ENCODE assay signal across 12 cellular contexts in genomic region chr3:119630562-119631329, GRCh38. TPM values are rescaled to one million over a fixed set of nuclear protein-coding genes. Genes with fewer than 3 reads are reported as not detected.
A peak's percentile ranks its signal among the peaks of the same experiment; 100 is the strongest.
DNase-seq lines count a peak whose midpoint lies in the region; FAIRE-seq and TF ChIP-seq lines count a peak whose summit lies in the region.
"Had no signal": no experiment of that assay in that cellular context is flagged by ENCODE, and none has a peak within 500 bp of the region (broad histone marks: within the 10 kb centered on the region; RNA-seq: fewer than 3 reads in every experiment).

No MANE protein-coding gene starts in this region.

- peaks cover 10% of the 10 kb centered on the region for H3K4me1 ChIP-seq in astrocyte (ENCODE audit: insufficient read depth, low read length)
- peaks cover 0 to 18% (median 9%) of the 10 kb centered on the region in 4 donors for H3K4me1 ChIP-seq in stomach
- H3K4me1 ChIP-seq in tibial nerve = peaks cover 0 to 42% (median 24%) of the 10 kb centered on the region in 4 donors

- H3K36me3 Mint-ChIP-seq in astrocyte (ENCODE audit: low read depth, unreplicated experiment) = no peaks in the 10 kb centered on the region

- H3K4me2 ChIP-seq in astrocyte (ENCODE audit: low read length) = no peak overlapping the region

- no peak for TF ChIP-seq POLR2A in stomach (IDR thresholded peaks at IDR 0.05)
- no peak for TF ChIP-seq POLR2A in tibial nerve (IDR thresholded peaks at IDR 0.05)

- no peak for TF ChIP-seq CTCF in astrocyte (IDR thresholded peaks at IDR 0.05; ENCODE audit: insufficient read depth, low read depth, low read length)
- TF ChIP-seq CTCF in stomach (IDR thresholded peaks at IDR 0.05) = no peak
- TF ChIP-seq CTCF in tibial nerve (IDR thresholded peaks at IDR 0.05) = no peak
- no peak for TF ChIP-seq CTCF in D721Med (IDR thresholded peaks at IDR 0.05; ENCODE audit: insufficient read depth, missing control alignments)

- H3K4me1 Mint-ChIP-seq in astrocyte (ENCODE audit: low read depth, unreplicated experiment) = peaks cover 28% of the 10 kb centered on the region

- FAIRE-seq in astrocyte (lab: Jason Lieb, UNC) = no peak
- no peak for FAIRE-seq in GM19239 (lab: Jason Lieb, UNC)
- no peak for FAIRE-seq in D721Med (lab: Jason Lieb, UNC)
- FAIRE-seq: pancreas had no signal

- no peak overlapping the region for H3K4me3 Mint-ChIP-seq in astrocyte (ENCODE audit: unreplicated experiment)

- H3K9ac ChIP-seq in astrocyte (ENCODE audit: low read length) = no peak overlapping the region

- H3K4me3 ChIP-seq in astrocyte (ENCODE audit: insufficient read depth, low read depth, low read length) = no peak overlapping the region
- H3K4me3 ChIP-seq in stomach = no peak overlapping the region
- no peak overlapping the region for H3K4me3 ChIP-seq in tibial nerve
- H3K4me3 ChIP-seq: pancreas had no signal

- no peak overlapping the region for H3K27ac ChIP-seq in astrocyte (ENCODE audit: low read depth, low read length)
- H3K27ac ChIP-seq in stomach = peak overlapping the region in 4 of 5 donors; percentile 25 to 73 (median 60)
- H3K27ac ChIP-seq in tibial nerve = peak overlapping the region in 2 of 4 donors; percentile 62 to 87

- TF ChIP-seq EP300 in stomach (IDR thresholded peaks at IDR 0.05) (no peak), tibial nerve (IDR thresholded peaks at IDR 0.05) (peak in 1 of 2 donors; percentile 33)

- H3K9me3 ChIP-seq in astrocyte (ENCODE audit: insufficient read depth, low read depth, low read length) (no peaks in the 10 kb centered on the region), stomach (no peaks in the 10 kb centered on the region), tibial nerve (no peaks in the 10 kb centered on the region)
- H3K9me3 ChIP-seq: pancreas had no signal

- H3K9me3 Mint-ChIP-seq in astrocyte (ENCODE audit: unreplicated experiment) = no peaks in the 10 kb centered on the region

- intact Hi-C loops in stomach (cut with DNase I; ENCODE audit: low total_unique reads) = no loop called here

- H3K27ac Mint-ChIP-seq in astrocyte (ENCODE audit: unreplicated experiment) = peak overlapping the region; percentile 97

- H3K36me3 ChIP-seq in astrocyte (ENCODE audit: insufficient read depth, low read length) = no peaks in the 10 kb centered on the region
- no peaks in the 10 kb centered on the region for H3K36me3 ChIP-seq in stomach
- no peaks in the 10 kb centered on the region for H3K36me3 ChIP-seq in tibial nerve
- H3K36me3 ChIP-seq: pancreas had no signal

- peak overlapping the region; percentile 71 for H2AFZ ChIP-seq in astrocyte (ENCODE audit: low read depth, low read length)

- peaks cover 3% of the 10 kb centered on the region for H3K27me3 Mint-ChIP-seq in astrocyte (ENCODE audit: low read depth, unreplicated experiment)

- 79 to 86% (median 81%) methylated on average over 10 of the region's 10 CpGs for WGBS in stomach, 5 donors
- 70 to 81% methylated on average over 10 of the region's 10 CpGs for WGBS in tibial nerve, 2 donors

- peak; percentile 36 for DNase-seq in HT1080 (ENCODE audit: low read depth)
- DNase-seq in astrocyte (ENCODE audit: low read depth) = peak; percentile 79
- DNase-seq in iris pigment epithelial cell (ENCODE audit: low read depth) = peak; percentile 89
- no peak for DNase-seq in stomach
- no peak for DNase-seq in tibial nerve (ENCODE audit: low spot score in 2 of 2)
- DNase-seq in cerebellum (ENCODE audit: low spot score) = no peak
- no peak for DNase-seq in GM19239 (ENCODE audit: insufficient read length, low spot score)
- DNase-seq in D721Med (ENCODE audit: insufficient read length, low spot score) = no peak
- DNase-seq: activated T-cell treated with anti-CD3 and anti-CD28 coated beads, Interleukin-2, amount 50 U/mL, for 48 hours; Kasumi-1; pancreas; SHP77 treated with DMSO at 0.1 percent for 48 hours had no signal

- no peaks in the 10 kb centered on the region for H4K20me1 ChIP-seq in astrocyte (ENCODE audit: insufficient read depth, low read length)

- no peaks in the 10 kb centered on the region for H3K27me3 ChIP-seq in astrocyte (ENCODE audit: insufficient read depth, low read length)
- no peaks in the 10 kb centered on the region for H3K27me3 ChIP-seq in stomach
- no peaks in the 10 kb centered on the region for H3K27me3 ChIP-seq in tibial nerve
- H3K27me3 ChIP-seq: pancreas had no signal

- H3K79me2 ChIP-seq in astrocyte (ENCODE audit: insufficient read depth, low read length) = no peaks in the 10 kb centered on the region

RNA-seq across cellular contexts. Expression of gene POPDC2, which starts 29.6 kb away (rescaled TPM):
- total RNA-seq in HT1080 (2014; rRNA removed; shearing (Covaris generic)) = 0.37 and 0.39 TPM in 2 replicates
- 0.07 and 0.25 TPM in 2 replicates for polyA plus RNA-seq in HT1080 (2015; cell fraction: cytosol; rRNA removed)
- 0.26 and 0.90 TPM in 2 replicates for polyA plus RNA-seq in HT1080 (2015; cell fraction: nucleus; rRNA removed)
- total RNA-seq in astrocyte (1.8 and 2.1 TPM in 2 replicates), stomach (10 to 100 TPM in 1 of 5 donors, 1 to 10 TPM in 4; 8.5 to 10.7 (median 9.3) TPM), tibial nerve (1 to 10 TPM in 3 of 4 donors, under 1 TPM in 1; 0.90 to 3.3 (median 2.5) TPM), cerebellum (1.7 TPM)
- 1 to 10 TPM; 1.4 to 5.6 (median 2.7) TPM for polyA plus RNA-seq in stomach

RNA-seq across cellular contexts. Expression of gene PLA1A, which starts 33.1 kb away (rescaled TPM):
- total RNA-seq in HT1080 (2014; rRNA removed; shearing (Covaris generic)) = not detected in 2 replicates
- polyA plus RNA-seq in HT1080 (2015; cell fraction: cytosol; rRNA removed) = 0.08 TPM in 1 of 2 replicates, not detected in the other
- polyA plus RNA-seq in HT1080 (2015; cell fraction: nucleus; rRNA removed) = 0.17 TPM in 1 of 2 replicates, not detected in the other
- 0.91 and 2.0 TPM in 2 replicates for total RNA-seq in astrocyte
- total RNA-seq in stomach = 10 to 100 TPM in 1 of 5 donors, 1 to 10 TPM in 2, not detected in 2; 3.1 to 16.9 (median 9.3) TPM
- polyA plus RNA-seq in stomach = 1 to 10 TPM; 1.1 to 3.5 (median 2.3) TPM
- total RNA-seq in tibial nerve = 10 to 100 TPM in 1 of 4 donors, 1 to 10 TPM in 2, not detected in 1; 2.5 to 12.0 (median 3.9) TPM
- total RNA-seq in cerebellum = 0.73 TPM

RNA-seq across cellular contexts. Expression of gene COX17, which starts 46.5 kb away (rescaled TPM):
- total RNA-seq in HT1080 (2014; rRNA removed; shearing (Covaris generic)) = 109 and 121 TPM in 2 replicates
- 78.8 and 87.1 TPM in 2 replicates for polyA plus RNA-seq in HT1080 (2015; cell fraction: cytosol; rRNA removed)
- 26.5 and 27.4 TPM in 2 replicates for polyA plus RNA-seq in HT1080 (2015; cell fraction: nucleus; rRNA removed)
- 22.8 and 24.3 TPM in 2 replicates for total RNA-seq in astrocyte
- total RNA-seq in stomach = 10 to 100 TPM; 28.6 to 65.9 (median 32.5) TPM
- 100 to 1,000 TPM; 164 to 184 (median 179) TPM for polyA plus RNA-seq in stomach
- total RNA-seq in tibial nerve = 10 to 100 TPM; 17.8 to 40.8 (median 35.1) TPM
- total RNA-seq in cerebellum = 18.9 TPM

RNA-seq across cellular contexts. Expression of gene ADPRH, which starts 51.5 kb away (rescaled TPM):
- not detected in 2 replicates for total RNA-seq in HT1080 (2014; rRNA removed; shearing (Covaris generic))
- not detected in 2 replicates for polyA plus RNA-seq in HT1080 (2015; cell fraction: cytosol; rRNA removed)
- polyA plus RNA-seq in HT1080 (2015; cell fraction: nucleus; rRNA removed) = 0.07 TPM in 1 of 2 replicates, not detected in the other
- 2.6 and 3.1 TPM in 2 replicates for total RNA-seq in astrocyte
- total RNA-seq in stomach = 10 to 100 TPM in 1 of 5 donors, 1 to 10 TPM in 2, under 1 TPM in 1, not detected in 1; 0.89 to 21.4 (median 2.8) TPM
- polyA plus RNA-seq in stomach = 1 to 10 TPM; 1.8 to 3.7 (median 2.5) TPM
- 10 to 100 TPM in 2 of 4 donors, 1 to 10 TPM in 2; 7.6 to 12.0 (median 9.1) TPM for total RNA-seq in tibial nerve
- total RNA-seq in cerebellum = 1.6 TPM

Comparison
In these comparisons a context has a peak if more than half of its experiments do, and no peak if none do; other contexts are left out.
1. DNase-seq: peak in HT1080 (single experiment), astrocyte (single experiment) and iris pigment epithelial cell (single experiment); none in stomach (single experiment), tibial nerve (0 of 2), cerebellum (single experiment), GM19239 (single experiment) and D721Med (single experiment).